ENCODE assay signal across 2 cellular contexts in genomic region chr1:228469413-228470162, GRCh38.
TF ChIP-seq lines count a peak whose summit lies in the region.

No MANE protein-coding gene starts in this region.

TF ChIP-seq in HEK293, 187 proteins besides CTCF, POLR2A, EP300 and RAD21:
- TF ChIP-seq ZNF629 (tag by site-specific recombination; IDR thresholded peaks at IDR 0.05) (no peak), PATZ1 (tag by site-specific recombination; IDR thresholded peaks at IDR 0.05) (no peak), ZNF404 (tag by site-specific recombination; IDR thresholded peaks at IDR 0.05) (no peak), ZNF692 (tag by site-specific recombination; IDR thresholded peaks at IDR 0.05) (no peak), SCRT2 (tag by site-specific recombination; IDR thresholded peaks at IDR 0.05) (peak; percentile 94), ZNF560 (tag by site-specific recombination; IDR thresholded peaks at IDR 0.05; ENCODE audit: borderline replicate concordance) (no peak), ZNF600 (tag by site-specific recombination; IDR thresholded peaks at IDR 0.05) (no peak), SCRT1 (tag by site-specific recombination; IDR thresholded peaks at IDR 0.05; ENCODE audit: borderline replicate concordance) (peak; percentile 90), ZNF654 (tag by site-specific recombination; IDR thresholded peaks at IDR 0.05; ENCODE audit: low read depth) (no peak)

TF ChIP-seq in endothelial cell of umbilical vein, 7 proteins besides CTCF, POLR2A, EP300 and RAD21:
- TF ChIP-seq EZH2 (IDR thresholded peaks at IDR 0.05; ENCODE audit: borderline replicate concordance, low read depth, low read length, severe bottlenecking) (peak; percentile 55), GATA2 (IDR thresholded peaks at IDR 0.05; ENCODE audit: insufficient read depth, insufficient read length, low read depth, low read length) (no peak), POLR2AphosphoS5 (IDR thresholded peaks at IDR 0.05; ENCODE audit: insufficient read depth, low read depth, low read length) (no peak)
